ENCODE assay signal across 31 cellular contexts in the genomic region with DNA sequence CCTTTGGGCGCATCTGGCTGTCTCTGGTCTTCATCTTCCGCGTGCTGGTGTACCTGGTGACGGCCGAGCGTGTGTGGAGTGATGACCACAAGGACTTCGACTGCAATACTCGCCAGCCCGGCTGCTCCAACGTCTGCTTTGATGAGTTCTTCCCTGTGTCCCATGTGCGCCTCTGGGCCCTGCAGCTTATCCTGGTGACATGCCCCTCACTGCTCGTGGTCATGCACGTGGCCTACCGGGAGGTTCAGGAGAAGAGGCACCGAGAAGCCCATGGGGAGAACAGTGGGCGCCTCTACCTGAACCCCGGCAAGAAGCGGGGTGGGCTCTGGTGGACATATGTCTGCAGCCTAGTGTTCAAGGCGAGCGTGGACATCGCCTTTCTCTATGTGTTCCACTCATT. TPM values are rescaled to one million over a fixed set of nuclear protein-coding genes. Genes with fewer than 3 reads are reported as not detected.
DNase-seq lines count a peak whose midpoint lies in the region; ATAC-seq, FAIRE-seq and TF ChIP-seq lines count a peak whose summit lies in the region.
"Had no signal": no experiment of that assay in that cellular context is flagged by ENCODE, and none has a peak within 500 bp of the region (broad histone marks: within the 10 kb centered on the region; RNA-seq: fewer than 3 reads in every experiment).

No MANE protein-coding gene starts in this region.

- intact Hi-C loops in kidney (cut with DNase I) = no loop called here

- no peaks in the 10 kb centered on the region for H3K27me3 ChIP-seq in GM23248 (replicated peaks; ENCODE audit: insufficient read depth)
- H3K27me3 ChIP-seq: BE2C, BLaER1 had no signal

- POLR2A ChIA-PET in RWPE1 (lab: Yijun Ruan, JAX; ENCODE audit: low non-redundant PET) = no interaction called here

- H2AFZ ChIP-seq in GM23248 = no peak overlapping the region

- no peak for FAIRE-seq in kidney (lab: Jason Lieb, UNC)
- FAIRE-seq in RCC 7860 (lab: Jason Lieb, UNC) = no peak
- FAIRE-seq: A204.1, GM12878, GM12892, GM18507 had no signal

- ATAC-seq in HG03159 (IDR thresholded peaks at IDR 0.05; ENCODE audit: unreplicated experiment) = no peak
- ATAC-seq: GM12878 had no signal

- TF ChIP-seq CTCF in RWPE1 (conservative IDR thresholded peaks at IDR 0.05; ENCODE audit: low read depth) = no peak
- no peak for TF ChIP-seq CTCF in kidney (IDR thresholded peaks at IDR 0.05; ENCODE audit: borderline replicate concordance, extremely low read depth, insufficient read depth)

- no peaks in the 10 kb centered on the region for H3K4me1 ChIP-seq in kidney (ENCODE audit: control insufficient read depth in 1 of 2, insufficient read depth in 1 of 2, low read depth in 1 of 2, low read length in 2 of 2)
- H3K4me1 ChIP-seq in GM23248 (ENCODE audit: insufficient read depth) = no peaks in the 10 kb centered on the region
- H3K4me1 ChIP-seq: BE2C, BLaER1 had no signal

- CTCF ChIA-PET in RWPE1 (lab: Yijun Ruan, JAX) = interaction anchor here (0.9 kb wide), 1 partner anchor 14 kb away, joined by 4 read pairs; no protein-coding TSS in a partner anchor

- no peak overlapping the region for H3K4me2 ChIP-seq in GM23248 (ENCODE audit: unreplicated experiment)
- H3K4me2 ChIP-seq: BLaER1 had no signal

- no peaks in the 10 kb centered on the region for H3K36me3 ChIP-seq in kidney (ENCODE audit: control insufficient read depth in 1 of 2, insufficient read depth in 2 of 2, low read length in 2 of 2)
- no peaks in the 10 kb centered on the region for H3K36me3 ChIP-seq in GM23248 (ENCODE audit: low read depth)
- H3K36me3 ChIP-seq: BE2C, BLaER1 had no signal

- WGBS in GM23248 (ENCODE audit: low coverage in 1 of 2, low lambda C conversion rate in 2 of 2, missing lambda C conversion rate in 2 of 2), 2 experiments = 66 to 69% methylated on average over 21 of the region's 21 CpGs

- DNase-seq in RWPE1 (ENCODE audit: low spot score) = no peak
- DNase-seq in epithelial cell of prostate (ENCODE audit: low read depth, low spot score) = no peak
- DNase-seq in kidney = peak; percentile 63
- no peak for DNase-seq in RCC 7860 (ENCODE audit: low spot score)
- no peak for DNase-seq in GM23248
- DNase-seq: 8988T; ACHN; BE2C; C1 segment of cervical spinal cord; CD4-positive, alpha-beta memory T cell; CD4-positive, CD25-positive, alpha-beta regulatory T cell; CD8-positive, alpha-beta memory T cell; COR-L47; DMS 273 treated with DMSO at 0.1 percent for 48 hours; DMS153; DMS53; DMS79; DND-41; EL; GDM1 had no signal

- H3F3A ChIP-seq in GM23248 (ENCODE audit: insufficient read depth) = no peaks in the 10 kb centered on the region

- H3K9me2 ChIP-seq in GM23248 (ENCODE audit: insufficient read depth) = no peaks in the 10 kb centered on the region

- H3K9ac ChIP-seq in kidney (ENCODE audit: low read length in 2 of 2) (no peak overlapping the region), GM23248 (no peak overlapping the region)
- H3K9ac ChIP-seq: BLaER1 had no signal

- H3K4me3 ChIP-seq in kidney (ENCODE audit: low read length in 2 of 2) = no peak overlapping the region
- H3K4me3 ChIP-seq in GM23248 = no peak overlapping the region
- H3K4me3 ChIP-seq: BLaER1, GM12878 had no signal

- peak overlapping the region; percentile 99 for H3K27ac ChIP-seq in RWPE1
- peak overlapping the region; percentile 100 for H3K27ac ChIP-seq in epithelial cell of prostate
- no peak overlapping the region for H3K27ac ChIP-seq in kidney (ENCODE audit: low read depth in 2 of 2, low read length in 2 of 2)
- no peak overlapping the region for H3K27ac ChIP-seq in GM23248
- H3K27ac ChIP-seq: BLaER1 had no signal

- in situ Hi-C loops in GM23248 (cut with MboI) = no loop called here

- no peaks in the 10 kb centered on the region for H4K20me1 ChIP-seq in GM23248 (ENCODE audit: insufficient read depth)
- H4K20me1 ChIP-seq: BLaER1 had no signal

- H3K79me2 ChIP-seq in GM23248 (ENCODE audit: insufficient read depth) = no peaks in the 10 kb centered on the region

- H3K9me3 ChIP-seq in kidney (ENCODE audit: control insufficient read depth in 1 of 2, low read length in 2 of 2) (no peaks in the 10 kb centered on the region), GM23248 (ENCODE audit: low read depth) (no peaks in the 10 kb centered on the region)
- H3K9me3 ChIP-seq: BE2C, BLaER1 had no signal

RNA-seq across cellular contexts. Expression of gene GJB4, which starts 2.2 kb away (rescaled TPM):
- 0.50 TPM for total RNA-seq in kidney
- polyA plus RNA-seq in kidney (ENCODE audit: insufficient read depth, low read depth, low replicate concordance) (not detected), GM23248 (2016; fragmentation: Nextera tagmentation; extraction: Ambion mirVana) (not detected in 2 replicates)
- not detected in 2 replicates for total RNA-seq in GM23248 (2014; rRNA removed; shearing (Covaris generic))
- total RNA-seq: A673; CD4-positive, alpha-beta memory T cell; CD4-positive, CD25-positive, alpha-beta regulatory T cell; CD8-positive, alpha-beta memory T cell; G401; GM12878 had no signal
- polyA plus RNA-seq: AG04450; CD14-positive monocyte; CD4-positive, alpha-beta memory T cell; CD4-positive, CD25-positive, alpha-beta regulatory T cell; CD8-positive, alpha-beta memory T cell; GM12878 had no signal

RNA-seq across cellular contexts. Expression of gene GJB5, which starts 2.5 kb away (rescaled TPM):
- total RNA-seq in kidney = not detected
- polyA plus RNA-seq in kidney (ENCODE audit: insufficient read depth, low read depth, low replicate concordance) = not detected
- not detected in 2 replicates for total RNA-seq in GM23248 (2014; rRNA removed; shearing (Covaris generic))
- polyA plus RNA-seq in GM23248 (2016; fragmentation: Nextera tagmentation; extraction: Ambion mirVana) = 0.23 and 0.33 TPM in 2 replicates
- total RNA-seq: A673; CD4-positive, alpha-beta memory T cell; CD4-positive, CD25-positive, alpha-beta regulatory T cell; CD8-positive, alpha-beta memory T cell; Daoy; GM12878 had no signal
- polyA plus RNA-seq: AG04450; CD4-positive, alpha-beta memory T cell; CD8-positive, alpha-beta memory T cell; GM12878 had no signal

RNA-seq across cellular contexts. Expression of gene GJB3, which starts 23.6 kb away (rescaled TPM):
- 8.8 TPM for total RNA-seq in kidney
- not detected for polyA plus RNA-seq in kidney (ENCODE audit: insufficient read depth, low read depth, low replicate concordance)
- total RNA-seq in GM23248 (2014; rRNA removed; shearing (Covaris generic)) = 0.43 TPM in 1 of 2 replicates, not detected in the other
- not detected in 2 replicates for polyA plus RNA-seq in GM23248 (2016; fragmentation: Nextera tagmentation; extraction: Ambion mirVana)
- total RNA-seq: A673; CD4-positive, alpha-beta memory T cell; CD4-positive, CD25-positive, alpha-beta regulatory T cell; CD8-positive, alpha-beta memory T cell; Daoy; G401; GM12878 had no signal
- polyA plus RNA-seq: AG04450; CD14-positive monocyte; CD4-positive, alpha-beta memory T cell; CD4-positive, CD25-positive, alpha-beta regulatory T cell; CD8-positive, alpha-beta memory T cell; GM12878 had no signal

RNA-seq across cellular contexts. Expression of gene GJA4, which starts 35.4 kb away (rescaled TPM):
- total RNA-seq in kidney = 15.6 TPM
- polyA plus RNA-seq in kidney (ENCODE audit: insufficient read depth, low read depth, low replicate concordance) (31.9 TPM), GM23248 (2016; fragmentation: Nextera tagmentation; extraction: Ambion mirVana) (not detected in 2 replicates)
- not detected in 2 replicates for total RNA-seq in GM23248 (2014; rRNA removed; shearing (Covaris generic))
- total RNA-seq: A673; CD4-positive, alpha-beta memory T cell; CD4-positive, CD25-positive, alpha-beta regulatory T cell; CD8-positive, alpha-beta memory T cell; Daoy; G401 had no signal
- polyA plus RNA-seq: AG04450; CD14-positive monocyte; CD4-positive, alpha-beta memory T cell; CD4-positive, CD25-positive, alpha-beta regulatory T cell; CD8-positive, alpha-beta memory T cell had no signal

Comparison
In these comparisons a context has a peak if more than half of its experiments do, and no peak if none do; other contexts are left out.
1. H3K27ac ChIP-seq: peak in RWPE1 (single experiment) and epithelial cell of prostate (single experiment); none in kidney (0 of 2) and GM23248 (single experiment).